In the genomic region with DNA sequence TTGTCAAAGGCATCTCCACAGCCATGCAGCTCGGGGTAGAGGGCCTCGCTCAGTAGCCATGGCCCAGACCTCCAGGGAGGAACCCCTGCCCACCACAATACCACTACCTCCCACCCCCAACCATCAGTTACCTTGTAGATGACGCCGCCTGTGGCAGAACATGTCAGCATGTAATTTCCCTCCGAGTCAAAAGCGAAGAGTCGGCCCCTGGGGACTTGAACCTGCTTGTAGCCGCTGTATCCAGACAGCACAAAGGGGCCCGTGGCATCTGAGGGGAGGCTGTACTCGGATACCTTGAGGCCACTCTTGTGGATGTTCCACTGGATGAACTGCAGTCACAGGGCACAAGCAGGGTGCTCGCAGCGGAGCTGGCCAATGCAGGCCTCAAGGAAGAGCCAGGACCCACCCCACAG, we compare ENCODE assay signal across 11 cellular contexts.
A peak's percentile ranks its signal among the peaks of the same experiment; 100 is the strongest.
DNase-seq lines count a peak whose midpoint lies in the region; ATAC-seq and TF ChIP-seq lines count a peak whose summit lies in the region.
"Had no signal": no experiment of that assay in that cellular context is flagged by ENCODE, and none has a peak within 500 bp of the region (broad histone marks: within the 10 kb centered on the region; RNA-seq: fewer than 3 reads in every experiment).

No MANE protein-coding gene starts in this region.

- peak; percentile 88 for DNase-seq in GM13976 (ENCODE audit: low spot score)
- no peak for DNase-seq in stimulated activated CD4-positive, alpha-beta T cell treated with anti-CD3 and anti-CD28 coated beads, Interleukin-4, amount 100 ng/mL, for 24 hours
- DNase-seq in AG08395 (ENCODE audit: low spot score) = no peak
- no peak for DNase-seq in NCI-H1930 (lab: John Stamatoyannopoulos, UW)
- DNase-seq in DMS153 treated with DMSO at 0.1 percent for 48 hours (lab: John Stamatoyannopoulos, UW; ENCODE audit: unreplicated experiment) = no peak
- DNase-seq: central memory CD4-positive, alpha-beta T cell; NCI-H748 treated with DMSO at 0.1 percent for 48 hours; SW 1271 had no signal

- in situ Hi-C loops in GM13976 (cut with MboI; ENCODE audit: low sequenced_read_pairs, unreplicated experiment) = no loop called here

- TF ChIP-seq CTCF in GM13976 (IDR thresholded peaks at IDR 0.05; ENCODE audit: borderline replicate concordance, control extremely low read depth, extremely low read depth, insufficient read depth, missing control alignments) = no peak

- peak; percentile 64 for ATAC-seq in GM19023 (IDR thresholded peaks at IDR 0.05; ENCODE audit: unreplicated experiment)
- ATAC-seq in HG02623 (IDR thresholded peaks at IDR 0.05; ENCODE audit: unreplicated experiment) = peak; percentile 46
- peak; percentile 62 for ATAC-seq in HG03565 (IDR thresholded peaks at IDR 0.05; ENCODE audit: unreplicated experiment)
